2 cellular contexts compared by ENCODE assay signal in the genomic region with DNA sequence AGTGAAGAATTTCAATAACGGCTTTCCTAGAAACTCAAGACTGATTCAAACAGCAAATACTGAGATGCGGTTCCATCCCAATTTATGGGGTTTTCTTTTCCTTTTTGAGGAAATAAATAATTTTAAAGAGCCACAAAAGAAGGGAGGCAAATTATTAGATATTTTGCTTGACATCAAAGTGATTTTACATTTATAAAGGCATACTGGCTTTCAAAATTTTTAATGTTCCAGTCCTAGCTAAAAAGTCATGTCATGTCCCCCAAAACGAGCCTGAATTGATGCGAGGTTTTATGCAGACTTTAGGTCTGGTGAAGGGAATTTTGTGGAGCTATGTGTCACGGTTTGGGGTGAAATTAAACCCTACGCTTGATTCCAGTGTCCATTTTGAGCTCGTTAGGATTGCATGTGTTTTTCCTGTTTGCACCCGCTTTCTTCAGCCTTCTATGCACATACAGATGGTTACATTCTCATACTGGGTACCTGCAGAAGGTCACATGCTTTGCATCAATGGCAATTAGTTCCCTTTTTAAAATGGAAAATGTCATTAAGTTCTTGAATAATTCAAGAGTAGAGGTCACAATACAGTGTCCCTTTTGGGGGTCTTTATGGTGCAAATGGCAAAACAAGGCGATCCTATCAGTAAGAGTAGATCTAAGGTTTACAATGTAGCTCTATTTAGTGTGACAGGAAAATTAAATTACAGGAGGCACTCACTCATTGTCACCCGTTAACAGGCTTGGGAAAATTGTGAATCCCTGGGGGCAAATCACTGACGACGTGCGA.
TF ChIP-seq lines count a peak whose summit lies in the region.

No MANE protein-coding gene starts in this region.

TF ChIP-seq in HepG2, 621 proteins besides CTCF, POLR2A, EP300 and RAD21:
- TF ChIP-seq NONO (IDR thresholded peaks at IDR 0.05), result no peak
- no peak for TF ChIP-seq NONO (CRISPR knock-in tag; conservative IDR thresholded peaks at IDR 0.05)
- no peak for TF ChIP-seq ZNF180 (CRISPR knock-in tag; IDR thresholded peaks at IDR 0.05; ENCODE audit: borderline replicate concordance, low read depth)
- no peak for TF ChIP-seq ZNF230 (CRISPR knock-in tag; IDR thresholded peaks at IDR 0.05)
- TF ChIP-seq POLR2AphosphoS5 (IDR thresholded peaks at IDR 0.05; ENCODE audit: low read depth, low read length), result 0 out of 2 replicates have a peak, but pooled peaks have one; percentile 2
- TF ChIP-seq HOXD1 (CRISPR knock-in tag; IDR thresholded peaks at IDR 0.05), result no peak

TF ChIP-seq in K562, 482 proteins besides CTCF, POLR2A, EP300 and RAD21:
- TF ChIP-seq CBX8 (IDR thresholded peaks at IDR 0.05; ENCODE audit: borderline replicate concordance, extremely low read depth, low read depth, low read length, poor library complexity, severe bottlenecking) (peak; percentile 66), CBX2 (IDR thresholded peaks at IDR 0.05; ENCODE audit: insufficient read depth, low read length, poor library complexity, severe bottlenecking) (peak; percentile 75), NEUROD1 (IDR thresholded peaks at IDR 0.05; ENCODE audit: borderline replicate concordance, low read depth, low read length, partially characterized antibody) (no peak), ZBTB40 (IDR thresholded peaks at IDR 0.05) (no peak), ZBTB40 (CRISPR knock-in tag; IDR thresholded peaks at IDR 0.05) (no peak)
